In genomic region chrX:1212532-1212931, GRCh38 we compare ENCODE assay signal across 8 cellular contexts. TPM values are rescaled to one million over a fixed set of nuclear protein-coding genes. Genes with fewer than 3 reads are reported as not detected.
A peak's percentile ranks its signal among the peaks of the same experiment; 100 is the strongest.
DNase-seq lines count a peak whose midpoint lies in the region; ATAC-seq lines count a peak whose summit lies in the region.

Gene CRLF2, minus strand, starts transcription at chrX:1212649. Its CDS starts 15 bp downstream, at chrX:1212634.

- POLR2A ChIA-PET in activated CD8-positive, alpha-beta T cell treated with anti-CD3 and anti-CD28 coated beads, Interleukin-2, amount 10 ng/mL, durations not matched to agents 7 days and 5 days (lab: Charles Lee) = no interaction called here

- peaks cover 28% of the 10 kb centered on the region for H3K4me1 Mint-ChIP-seq in activated CD8-positive, alpha-beta T cell treated with anti-CD3 and anti-CD28 coated beads, Interleukin-2, amount 10 ng/mL, durations not matched to agents 7 days and 5 days (ENCODE audit: low read depth)

- no peaks in the 10 kb centered on the region for H3K9me3 Mint-ChIP-seq in activated CD8-positive, alpha-beta T cell treated with anti-CD3 and anti-CD28 coated beads, Interleukin-2, amount 10 ng/mL, durations not matched to agents 7 days and 5 days (ENCODE audit: insufficient read depth)

- H3K36me3 Mint-ChIP-seq in activated CD8-positive, alpha-beta T cell treated with anti-CD3 and anti-CD28 coated beads, Interleukin-2, amount 10 ng/mL, durations not matched to agents 7 days and 5 days (ENCODE audit: low read depth) = no peaks in the 10 kb centered on the region

- H3K27me3 Mint-ChIP-seq in activated CD8-positive, alpha-beta T cell treated with anti-CD3 and anti-CD28 coated beads, Interleukin-2, amount 10 ng/mL, durations not matched to agents 7 days and 5 days (ENCODE audit: low read depth) = peaks cover 17% of the 10 kb centered on the region

- ATAC-seq in HG03521 (IDR thresholded peaks at IDR 0.05; ENCODE audit: unreplicated experiment) = peak; percentile 56
- ATAC-seq in activated CD8-positive, alpha-beta T cell treated with anti-CD3 and anti-CD28 coated beads, Interleukin-2, amount 10 ng/mL, durations not matched to agents 7 days and 5 days = peak; percentile 49

- intact Hi-C loops in cardiac septum (cut with DNase I) = no loop called here

- peak; percentile 18 for DNase-seq in stimulated activated CD4-positive, alpha-beta T cell treated with anti-CD3 and anti-CD28 coated beads, Interleukin-4, amount 100 ng/mL, for 24 hours
- DNase-seq in stimulated activated CD4-positive, alpha-beta T cell treated with anti-CD3 and anti-CD28 coated beads, Interleukin-2, amount 100 ng/mL, for 48 hours = no peak
- peak; percentile 45 for DNase-seq in activated CD8-positive, alpha-beta T cell treated with anti-CD3 and anti-CD28 coated beads, Interleukin-2, amount 10 ng/mL, durations not matched to agents 7 days and 5 days
- DNase-seq in DMS 273 treated with DMSO at 0.1 percent for 48 hours (lab: John Stamatoyannopoulos, UW) = no peak
- DNase-seq in DMS114 treated with DMSO at 0.1 percent for 48 hours (lab: John Stamatoyannopoulos, UW; ENCODE audit: unreplicated experiment) = no peak
- no peak for DNase-seq in DMS79 treated with DMSO at 0.1 percent for 48 hours (lab: John Stamatoyannopoulos, UW)
- no peak for DNase-seq in cardiac septum (ENCODE audit: low spot score)

- H3K27ac Mint-ChIP-seq in activated CD8-positive, alpha-beta T cell treated with anti-CD3 and anti-CD28 coated beads, Interleukin-2, amount 10 ng/mL, durations not matched to agents 7 days and 5 days = peak within 1 kb of the TSS; percentile 73

- CTCF ChIA-PET in activated CD8-positive, alpha-beta T cell treated with anti-CD3 and anti-CD28 coated beads, Interleukin-2, amount 10 ng/mL, durations not matched to agents 7 days and 5 days (lab: Charles Lee) = no interaction called here

- H3K4me3 Mint-ChIP-seq in activated CD8-positive, alpha-beta T cell treated with anti-CD3 and anti-CD28 coated beads, Interleukin-2, amount 10 ng/mL, durations not matched to agents 7 days and 5 days = peak within 1 kb of the TSS; percentile 63

RNA-seq across cellular contexts. Expression of gene CRLF2, which starts in this region (rescaled TPM):
- 1 to 10 TPM; 1.1 to 1.4 TPM for total RNA-seq in activated CD8-positive, alpha-beta T cell treated with anti-CD3 and anti-CD28 coated beads, Interleukin-2, amount 10 ng/mL, durations not matched to agents 7 days and 5 days
- not detected for total RNA-seq in cardiac septum

Comparison
In these comparisons a context has a peak if more than half of its experiments do, and no peak if none do; other contexts are left out.
1. DNase-seq: peak in stimulated activated CD4-positive, alpha-beta T cell treated with anti-CD3 and anti-CD28 coated beads, Interleukin-4, amount 100 ng/mL, for 24 hours (single experiment) and activated CD8-positive, alpha-beta T cell treated with anti-CD3 and anti-CD28 coated beads, Interleukin-2, amount 10 ng/mL, durations not matched to agents 7 days and 5 days (single experiment); none in stimulated activated CD4-positive, alpha-beta T cell treated with anti-CD3 and anti-CD28 coated beads, Interleukin-2, amount 100 ng/mL, for 48 hours (0 of 2), DMS 273 treated with DMSO at 0.1 percent for 48 hours (single experiment), DMS114 treated with DMSO at 0.1 percent for 48 hours (single experiment), DMS79 treated with DMSO at 0.1 percent for 48 hours (single experiment) and cardiac septum (single experiment).